2 cellular contexts compared by ENCODE assay signal in genomic region chr10:110859206-110859946, GRCh38.
TF ChIP-seq lines count a peak whose summit lies in the region.

No MANE protein-coding gene starts in this region.

TF ChIP-seq in IMR-90, 13 proteins besides CTCF, POLR2A, EP300 and RAD21:
- TF ChIP-seq NFE2L2 (IDR thresholded peaks at IDR 0.05; ENCODE audit: low read depth, low read length) (no peak), MXI1 (IDR thresholded peaks at IDR 0.05; ENCODE audit: borderline replicate concordance, low read depth, low read length) (no peak), MAZ (IDR thresholded peaks at IDR 0.05; ENCODE audit: borderline replicate concordance, low read depth, low read length) (no peak), CHD1 (IDR thresholded peaks at IDR 0.05; ENCODE audit: low read depth, low read length) (no peak), MAFK (IDR thresholded peaks at IDR 0.05; ENCODE audit: low read depth, low read length) (no peak)

TF ChIP-seq in WTC11, 78 proteins besides CTCF, POLR2A, EP300 and RAD21:
- no peak for TF ChIP-seq SP1 (CRISPR knock-in tag; conservative IDR thresholded peaks at IDR 0.05)
- TF ChIP-seq, protein P1, sequence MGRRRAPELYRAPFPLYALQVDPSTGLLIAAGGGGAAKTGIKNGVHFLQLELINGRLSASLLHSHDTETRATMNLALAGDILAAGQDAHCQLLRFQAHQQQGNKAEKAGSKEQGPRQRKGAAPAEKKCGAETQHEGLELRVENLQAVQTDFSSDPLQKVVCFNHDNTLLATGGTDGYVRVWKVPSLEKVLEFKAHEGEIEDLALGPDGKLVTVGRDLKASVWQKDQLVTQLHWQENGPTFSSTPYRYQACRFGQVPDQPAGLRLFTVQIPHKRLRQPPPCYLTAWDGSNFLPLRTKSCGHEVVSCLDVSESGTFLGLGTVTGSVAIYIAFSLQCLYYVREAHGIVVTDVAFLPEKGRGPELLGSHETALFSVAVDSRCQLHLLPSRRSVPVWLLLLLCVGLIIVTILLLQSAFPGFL (CRISPR knock-in tag; IDR thresholded peaks at IDR 0.05; ENCODE audit: borderline replicate concordance) = no peak
- TF ChIP-seq ATF6 (CRISPR knock-in tag; IDR thresholded peaks at IDR 0.05) = no peak
- TF ChIP-seq, protein P2, sequence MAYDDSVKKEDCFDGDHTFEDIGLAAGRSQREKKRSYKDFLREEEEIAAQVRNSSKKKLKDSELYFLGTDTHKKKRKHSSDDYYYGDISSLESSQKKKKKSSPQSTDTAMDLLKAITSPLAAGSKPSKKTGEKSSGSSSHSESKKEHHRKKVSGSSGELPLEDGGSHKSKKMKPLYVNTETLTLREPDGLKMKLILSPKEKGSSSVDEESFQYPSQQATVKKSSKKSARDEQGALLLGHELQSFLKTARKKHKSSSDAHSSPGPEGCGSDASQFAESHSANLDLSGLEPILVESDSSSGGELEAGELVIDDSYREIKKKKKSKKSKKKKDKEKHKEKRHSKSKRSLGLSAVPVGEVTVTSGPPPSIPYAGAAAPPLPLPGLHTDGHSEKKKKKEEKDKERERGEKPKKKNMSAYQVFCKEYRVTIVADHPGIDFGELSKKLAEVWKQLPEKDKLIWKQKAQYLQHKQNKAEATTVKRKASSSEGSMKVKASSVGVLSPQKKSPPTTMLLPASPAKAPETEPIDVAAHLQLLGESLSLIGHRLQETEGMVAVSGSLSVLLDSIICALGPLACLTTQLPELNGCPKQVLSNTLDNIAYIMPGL (CRISPR knock-in tag; IDR thresholded peaks at IDR 0.05) = no peak
- no peak for TF ChIP-seq ARID4B (CRISPR knock-in tag; IDR thresholded peaks at IDR 0.05; ENCODE audit: borderline replicate concordance)
- TF ChIP-seq JUN (CRISPR knock-in tag; IDR thresholded peaks at IDR 0.05) = no peak
- TF ChIP-seq CREM (CRISPR knock-in tag; IDR thresholded peaks at IDR 0.05) = no peak
- no peak for TF ChIP-seq OVOL2 (CRISPR knock-in tag; IDR thresholded peaks at IDR 0.05; ENCODE audit: borderline replicate concordance)
- no peak for TF ChIP-seq CBFB (CRISPR knock-in tag; IDR thresholded peaks at IDR 0.05; ENCODE audit: low read depth)
- TF ChIP-seq NR3C1 (CRISPR knock-in tag; conservative IDR thresholded peaks at IDR 0.05; ENCODE audit: low read depth) = no peak
- TF ChIP-seq IRF2 (CRISPR knock-in tag; IDR thresholded peaks at IDR 0.05; ENCODE audit: borderline replicate concordance, low read depth) = no peak
- TF ChIP-seq, protein P3, sequence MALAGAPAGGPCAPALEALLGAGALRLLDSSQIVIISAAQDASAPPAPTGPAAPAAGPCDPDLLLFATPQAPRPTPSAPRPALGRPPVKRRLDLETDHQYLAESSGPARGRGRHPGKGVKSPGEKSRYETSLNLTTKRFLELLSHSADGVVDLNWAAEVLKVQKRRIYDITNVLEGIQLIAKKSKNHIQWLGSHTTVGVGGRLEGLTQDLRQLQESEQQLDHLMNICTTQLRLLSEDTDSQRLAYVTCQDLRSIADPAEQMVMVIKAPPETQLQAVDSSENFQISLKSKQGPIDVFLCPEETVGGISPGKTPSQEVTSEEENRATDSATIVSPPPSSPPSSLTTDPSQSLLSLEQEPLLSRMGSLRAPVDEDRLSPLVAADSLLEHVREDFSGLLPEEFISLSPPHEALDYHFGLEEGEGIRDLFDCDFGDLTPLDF (CRISPR knock-in tag; IDR thresholded peaks at IDR 0.05) = no peak
- TF ChIP-seq RORB (CRISPR knock-in tag; IDR thresholded peaks at IDR 0.05) = no peak
- TF ChIP-seq CREB1 (CRISPR knock-in tag; IDR thresholded peaks at IDR 0.05) = no peak
- TF ChIP-seq, protein P4, sequence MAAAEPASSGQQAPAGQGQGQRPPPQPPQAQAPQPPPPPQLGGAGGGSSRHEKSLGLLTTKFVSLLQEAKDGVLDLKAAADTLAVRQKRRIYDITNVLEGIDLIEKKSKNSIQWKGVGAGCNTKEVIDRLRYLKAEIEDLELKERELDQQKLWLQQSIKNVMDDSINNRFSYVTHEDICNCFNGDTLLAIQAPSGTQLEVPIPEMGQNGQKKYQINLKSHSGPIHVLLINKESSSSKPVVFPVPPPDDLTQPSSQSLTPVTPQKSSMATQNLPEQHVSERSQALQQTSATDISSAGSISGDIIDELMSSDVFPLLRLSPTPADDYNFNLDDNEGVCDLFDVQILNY (CRISPR knock-in tag; IDR thresholded peaks at IDR 0.05) = no peak
- TF ChIP-seq MYBL2 (CRISPR knock-in tag; IDR thresholded peaks at IDR 0.05) = no peak
- no peak for TF ChIP-seq FOXK1 (CRISPR knock-in tag; IDR thresholded peaks at IDR 0.05)
- TF ChIP-seq, protein P5, sequence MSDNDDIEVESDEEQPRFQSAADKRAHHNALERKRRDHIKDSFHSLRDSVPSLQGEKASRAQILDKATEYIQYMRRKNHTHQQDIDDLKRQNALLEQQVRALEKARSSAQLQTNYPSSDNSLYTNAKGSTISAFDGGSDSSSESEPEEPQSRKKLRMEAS (CRISPR knock-in tag; IDR thresholded peaks at IDR 0.05) = no peak
- TF ChIP-seq PRRX2 (CRISPR knock-in tag; IDR thresholded peaks at IDR 0.05) = no peak
TF ChIP-seq in WTC11: peak in this region for 0.
